ENCODE assay signal across 8 cellular contexts in genomic region chr6:142856857-142857608, GRCh38.
A peak's percentile ranks its signal among the peaks of the same experiment; 100 is the strongest.
DNase-seq lines count a peak whose midpoint lies in the region; ATAC-seq and TF ChIP-seq lines count a peak whose summit lies in the region.

No MANE protein-coding gene starts in this region.

- no peaks in the 10 kb centered on the region for H3K27me3 ChIP-seq in psoas muscle (ENCODE audit: insufficient read depth in 3 of 3, low read length in 2 of 3)
- H3K27me3 ChIP-seq in body of pancreas: no peaks in the 10 kb centered on the region
- no peaks in the 10 kb centered on the region for H3K27me3 ChIP-seq in breast epithelium

- H3K9me3 ChIP-seq in psoas muscle (no peaks in the 10 kb centered on the region), body of pancreas (no peaks in the 10 kb centered on the region), breast epithelium (no peaks in the 10 kb centered on the region)

- H3K36me3 ChIP-seq in psoas muscle (ENCODE audit: insufficient read depth in 1 of 2, low read depth in 1 of 2) (no peaks in the 10 kb centered on the region), body of pancreas (replicated peaks in 1 of 2; ENCODE audit: insufficient read depth in 1 of 2, low read depth in 2 of 2) (no peaks in the 10 kb centered on the region), breast epithelium (no peaks in the 10 kb centered on the region)

- H3K27ac ChIP-seq in psoas muscle (peak overlapping the region; percentile 89), body of pancreas (no peak overlapping the region), breast epithelium (no peak overlapping the region)

- ATAC-seq in GM18873 (IDR thresholded peaks at IDR 0.05; ENCODE audit: low FRiP score, unreplicated experiment) (peak; percentile 65), HG02884 (IDR thresholded peaks at IDR 0.05; ENCODE audit: unreplicated experiment) (peak; percentile 62), psoas muscle (no peak), body of pancreas (no peak)

- no peak for TF ChIP-seq POLR2A in body of pancreas (IDR thresholded peaks at IDR 0.05)
- TF ChIP-seq POLR2A in breast epithelium (IDR thresholded peaks at IDR 0.05): no peak

- 68 to 74% (median 74%) methylated on average over 12 of the region's 12 CpGs for WGBS in psoas muscle, 3 donors
- 68 to 82% methylated on average over 12 of the region's 12 CpGs for WGBS in body of pancreas, 2 donors

- DNase-seq in T-helper 22 cell (ENCODE audit: low read depth) (peak; percentile 56), psoas muscle (no peak), body of pancreas (no peak), T-helper 9 cell (no peak), breast epithelium (ENCODE audit: low spot score in 2 of 2) (no peak), NCI-H2171 (lab: John Stamatoyannopoulos, UW) (no peak)

- intact Hi-C loops in psoas muscle (cut with DNase I) (no loop called here), body of pancreas (cut with DNase I) (no loop called here), breast epithelium (cut with DNase I; ENCODE audit: low total_unique reads) (no loop called here)

- H3K4me3 ChIP-seq in psoas muscle: no peak overlapping the region
- H3K4me3 ChIP-seq in body of pancreas: no peak overlapping the region
- H3K4me3 ChIP-seq in breast epithelium: no peak overlapping the region

- H3K4me1 ChIP-seq in psoas muscle (peaks cover 53% of the 10 kb centered on the region), body of pancreas (peaks cover 13% of the 10 kb centered on the region), breast epithelium (peaks cover 0 to 6% of the 10 kb centered on the region in 2 donors)

- TF ChIP-seq CTCF in psoas muscle (IDR thresholded peaks at IDR 0.05): no peak
- TF ChIP-seq CTCF in body of pancreas (IDR thresholded peaks at IDR 0.05): no peak
- TF ChIP-seq CTCF in breast epithelium (IDR thresholded peaks at IDR 0.05): no peak

Comparison
In these comparisons a context has a peak if more than half of its experiments do, and no peak if none do; other contexts are left out.
1. ATAC-seq: peak in GM18873 (single experiment) and HG02884 (single experiment); none in psoas muscle (0 of 4) and body of pancreas (single experiment).